Comparison of ENCODE assay signal across 9 cellular contexts in the genomic region with DNA sequence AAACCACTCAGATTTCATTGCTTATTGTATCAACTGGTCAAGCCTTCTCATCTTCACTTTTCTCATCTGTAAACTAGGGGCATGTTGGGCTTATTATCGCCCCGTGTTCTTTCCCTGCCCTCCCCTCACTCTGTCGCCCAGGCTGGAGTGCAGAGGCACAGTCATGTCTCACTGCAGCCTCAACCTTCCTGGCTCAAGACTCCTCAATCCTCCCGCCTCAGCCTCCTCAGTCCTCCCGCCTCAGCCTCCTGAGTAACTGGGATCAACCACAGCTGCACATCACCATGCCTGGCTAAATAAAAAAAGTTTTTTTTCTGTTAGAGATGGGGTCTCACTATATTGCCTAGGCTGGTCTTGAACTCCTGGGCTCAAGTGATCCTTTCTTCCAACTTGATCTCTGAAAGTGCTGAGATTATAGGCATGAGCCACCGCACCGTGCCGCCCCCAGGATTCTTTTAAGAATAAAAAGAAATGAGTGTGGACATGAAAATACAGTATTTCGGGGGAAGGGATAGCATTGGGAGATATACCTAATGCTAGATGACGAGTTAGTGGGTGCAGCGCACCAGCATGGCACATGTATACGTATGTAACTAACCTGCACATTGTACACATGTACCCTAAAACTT. TPM values are rescaled to one million over a fixed set of nuclear protein-coding genes. Genes with fewer than 3 reads are reported as not detected.
DNase-seq lines count a peak whose midpoint lies in the region; ATAC-seq, FAIRE-seq and TF ChIP-seq lines count a peak whose summit lies in the region.
"Had no signal": no experiment of that assay in that cellular context is flagged by ENCODE, and none has a peak within 500 bp of the region (broad histone marks: within the 10 kb centered on the region; RNA-seq: fewer than 3 reads in every experiment).

No MANE protein-coding gene starts in this region.

- H3K27ac ChIP-seq in DOHH2 (ENCODE audit: low read depth, low read length) (no peak overlapping the region), Panc1 (ENCODE audit: low read length) (peak overlapping the region; percentile 82), epithelial cell of prostate (peak overlapping the region; percentile 89), pancreas (peak overlapping the region in 1 of 4 donors; percentile 90)

- no peaks in the 10 kb centered on the region for H3K9me3 Mint-ChIP-seq in progenitor cell of endocrine pancreas (ENCODE audit: low read depth)

- peaks cover 26% of the 10 kb centered on the region for H3F3A ChIP-seq in DOHH2 (ENCODE audit: control insufficient read depth, insufficient read depth)

- BruUV-seq in Panc1 (replicated peaks; lab: Mats Ljungman, UMichigan): no TSS peak

- H3K9me2 ChIP-seq in DOHH2 (replicated peaks; ENCODE audit: control insufficient read depth, low read length): no peaks in the 10 kb centered on the region

- TF ChIP-seq CTCF in DOHH2 (IDR thresholded peaks at IDR 0.05; ENCODE audit: low read depth, low read length, poor library complexity, severe bottlenecking) (no peak), Panc1 (IDR thresholded peaks at IDR 0.05) (no peak), progenitor cell of endocrine pancreas (IDR thresholded peaks at IDR 0.05; ENCODE audit: unreplicated experiment) (no peak), pancreas (IDR thresholded peaks at IDR 0.05) (no peak)

- WGBS in pancreas, 2 donors: 68 to 76% methylated on average over 12 of the region's 12 CpGs

- FAIRE-seq in pancreas (lab: Jason Lieb, UNC) (no peak), GM19239 (lab: Jason Lieb, UNC) (no peak)

- H3K36me3 Mint-ChIP-seq in progenitor cell of endocrine pancreas (ENCODE audit: insufficient read depth): peaks cover 27% of the 10 kb centered on the region

- no peaks in the 10 kb centered on the region for H3K9me3 ChIP-seq in DOHH2 (ENCODE audit: control insufficient read depth, insufficient read depth, low read length)
- H3K9me3 ChIP-seq in Panc1 (ENCODE audit: control insufficient read depth, insufficient read depth, low read depth, low read length): no peaks in the 10 kb centered on the region
- no peaks in the 10 kb centered on the region for H3K9me3 ChIP-seq in pancreas

- intact Hi-C loops in Panc1 (cut with micrococcal nuclease; ENCODE audit: unreplicated experiment) (no loop called here), pancreas (cut with DNase I) (no loop called here)

- in situ Hi-C loops in Panc1 (cut with HindIII; ENCODE audit: low pct_unique_long_range_greater_than_20kb, low sequenced_read_pairs): no loop called here

- H3K4me1 Mint-ChIP-seq in progenitor cell of endocrine pancreas (ENCODE audit: low read depth): peaks cover 21% of the 10 kb centered on the region

- H3K4me3 ChIP-seq in DOHH2 (ENCODE audit: low read length): peak overlapping the region; percentile 100
- peak overlapping the region; percentile 74 to 77 for H3K4me3 ChIP-seq in Panc1 (ENCODE audit: low read depth in 2 of 2, low read length in 2 of 2)
- peak overlapping the region in 2 of 4 donors; percentile 81 to 90 for H3K4me3 ChIP-seq in pancreas

- H3K27ac Mint-ChIP-seq in progenitor cell of endocrine pancreas: peak overlapping the region; percentile 97

- no peaks in the 10 kb centered on the region for H3K27me3 ChIP-seq in DOHH2 (ENCODE audit: control insufficient read depth, low read length)
- no peaks in the 10 kb centered on the region for H3K27me3 ChIP-seq in Panc1 (ENCODE audit: control insufficient read depth, insufficient read depth, low read length)
- no peaks in the 10 kb centered on the region for H3K27me3 ChIP-seq in pancreas

- H3K36me3 ChIP-seq in DOHH2 (ENCODE audit: control insufficient read depth, low read length) (peaks cover 76% of the 10 kb centered on the region), Panc1 (ENCODE audit: control insufficient read depth, insufficient read depth, low read length) (peaks cover 17% of the 10 kb centered on the region), pancreas (peaks cover 0 to 9% (median 0%) of the 10 kb centered on the region in 3 donors)

- DNase-seq in Panc1 (ENCODE audit: low read depth, low spot score) (no peak), epithelial cell of prostate (ENCODE audit: low read depth, low spot score) (no peak), progenitor cell of endocrine pancreas (ENCODE audit: low spot score, unreplicated experiment) (no peak), pancreas (no peak), OCI-M2 (lab: John Stamatoyannopoulos, UW; ENCODE audit: unreplicated experiment) (no peak), GM19239 (ENCODE audit: insufficient read length, low spot score) (no peak), NCI-H128 (lab: John Stamatoyannopoulos, UW; ENCODE audit: unreplicated experiment) (no peak)

- H3K27me3 Mint-ChIP-seq in progenitor cell of endocrine pancreas: no peaks in the 10 kb centered on the region

- CTCF ChIA-PET in Panc1 (lab: Charles Lee): no interaction called here

- peaks cover 75% of the 10 kb centered on the region for H3K79me2 ChIP-seq in DOHH2 (ENCODE audit: control insufficient read depth, low read length)

- no peak for ATAC-seq in Panc1
- ATAC-seq in pancreas: no peak

- POLR2A ChIA-PET in Panc1 (lab: Charles Lee): no interaction called here

- peaks cover 31% of the 10 kb centered on the region for H4K20me1 ChIP-seq in DOHH2 (ENCODE audit: control insufficient read depth, insufficient read depth, low read depth, low read length)

- H3K4me2 ChIP-seq in DOHH2 (ENCODE audit: low read length): peak overlapping the region; percentile 98

- peak overlapping the region; percentile 96 for H3K4me3 Mint-ChIP-seq in progenitor cell of endocrine pancreas (ENCODE audit: low read depth)

- H3K4me1 ChIP-seq in DOHH2 (ENCODE audit: control insufficient read depth, low read length) (peaks cover 32% of the 10 kb centered on the region), Panc1 (ENCODE audit: control insufficient read depth, insufficient read depth, low read length) (peaks cover 22% of the 10 kb centered on the region), pancreas (peaks cover 8 to 38% (median 26%) of the 10 kb centered on the region in 3 donors)

RNA-seq across cellular contexts. Expression of gene MAML1, which starts 2.0 kb away (rescaled TPM):
- total RNA-seq in Panc1 (2021; ENCODE audit: unreplicated experiment) (31.3 TPM), progenitor cell of endocrine pancreas (51.8 and 54.8 TPM in 2 replicates), pancreas (10 to 100 TPM; 10.7 to 18.0 (median 11.5) TPM)
- polyA plus RNA-seq in Panc1 (2012; ENCODE audit: insufficient read length): 33.1 TPM
- polyA plus RNA-seq in pancreas: 1 to 10 TPM; 7.1 TPM

RNA-seq across cellular contexts. Expression of gene CANX, which starts 35.9 kb away (rescaled TPM):
- 707 TPM for total RNA-seq in Panc1 (2021; ENCODE audit: unreplicated experiment)
- 630 TPM for polyA plus RNA-seq in Panc1 (2012; ENCODE audit: insufficient read length)
- total RNA-seq in progenitor cell of endocrine pancreas: 571 and 574 TPM in 2 replicates
- total RNA-seq in pancreas: 100 to 1,000 TPM; 353 to 633 (median 516) TPM
- polyA plus RNA-seq in pancreas: 100 to 1,000 TPM in 1 of 2 donors, 10 to 100 TPM in 1; 66.3 to 117 TPM

RNA-seq across cellular contexts. Expression of gene CBY3, which starts 53.8 kb away (rescaled TPM):
- 0.39 TPM for total RNA-seq in Panc1 (2021; ENCODE audit: unreplicated experiment)
- 0.57 TPM for polyA plus RNA-seq in Panc1 (2012; ENCODE audit: insufficient read length)
- not detected in 2 replicates for total RNA-seq in progenitor cell of endocrine pancreas
- total RNA-seq in pancreas: not detected
- polyA plus RNA-seq in pancreas: not detected
- total RNA-seq: HT-29 had no signal

RNA-seq across cellular contexts. Expression of gene LTC4S, which starts 59.1 kb away (rescaled TPM):
- total RNA-seq in Panc1 (2021; ENCODE audit: unreplicated experiment) (0.69 TPM), progenitor cell of endocrine pancreas (5.5 and 6.9 TPM in 2 replicates), pancreas (1 to 10 TPM; 1.1 to 8.7 (median 4.5) TPM)
- polyA plus RNA-seq in Panc1 (2012; ENCODE audit: insufficient read length): 1.2 TPM
- 10 to 100 TPM in 1 of 2 donors, 1 to 10 TPM in 1; 4.2 to 10.9 TPM for polyA plus RNA-seq in pancreas
- total RNA-seq: HT-29 had no signal
